ENCODE assay signal across 9 cellular contexts in the genomic region with DNA sequence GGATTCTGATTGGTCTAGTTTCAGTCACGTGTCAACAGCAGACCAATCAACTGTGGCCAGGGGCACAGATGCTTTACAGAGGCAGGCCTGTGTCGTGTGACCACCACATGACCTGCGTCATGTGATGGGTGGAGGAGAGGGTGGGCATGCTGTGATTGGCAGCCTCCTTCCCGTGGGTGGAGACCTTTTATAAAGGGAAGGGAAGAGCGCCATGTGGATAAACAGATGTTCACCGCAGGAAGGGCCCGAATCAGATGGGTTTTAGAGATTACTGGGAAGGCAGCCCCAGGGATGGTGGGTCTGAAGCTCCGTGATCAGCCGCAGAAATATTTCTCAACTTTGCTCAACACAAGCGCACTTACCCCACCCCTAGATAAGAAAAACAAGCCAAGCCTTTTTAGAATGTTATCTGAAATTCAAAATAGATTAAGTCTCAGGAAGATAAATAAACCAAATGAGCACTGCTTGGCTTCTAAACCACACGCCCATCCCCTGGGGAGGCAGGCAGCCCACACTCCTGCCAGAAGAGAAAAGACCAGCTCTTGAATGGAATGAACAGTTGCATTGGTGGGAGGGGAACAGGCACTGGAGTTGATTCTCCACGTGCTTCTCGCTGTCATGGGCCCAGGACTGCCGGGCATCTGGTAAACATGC. TPM values are rescaled to one million over a fixed set of nuclear protein-coding genes. Genes with fewer than 3 reads are reported as not detected.
A peak's percentile ranks its signal among the peaks of the same experiment; 100 is the strongest.
DNase-seq lines count a peak whose midpoint lies in the region; ATAC-seq and TF ChIP-seq lines count a peak whose summit lies in the region.
"Had no signal": no experiment of that assay in that cellular context is flagged by ENCODE, and none has a peak within 500 bp of the region (broad histone marks: within the 10 kb centered on the region; RNA-seq: fewer than 3 reads in every experiment).

No MANE protein-coding gene starts in this region.

- no peak overlapping the region for H4K8ac ChIP-seq in H9 (replicated peaks; ENCODE audit: insufficient read length, low read depth, low read length)

- H3K27me3 ChIP-seq in H9 (ENCODE audit: insufficient read depth, low read length) (no peaks in the 10 kb centered on the region), SK-N-SH (ENCODE audit: insufficient read depth) (no peaks in the 10 kb centered on the region), spleen (replicated peaks in 1 of 7) (no peaks in the 10 kb centered on the region)

- H3K9me2 ChIP-seq in SK-N-SH: no peaks in the 10 kb centered on the region

- no peak overlapping the region for H2AFZ ChIP-seq in H9 (ENCODE audit: low read length)
- no peak overlapping the region; the same call in 1 of the 2 replicates for H2AFZ ChIP-seq in SK-N-SH (ENCODE audit: low read depth)

- no peak for TF ChIP-seq CTCF in H9 (conservative IDR thresholded peaks at IDR 0.05)
- no peak for TF ChIP-seq CTCF in SK-N-SH (IDR thresholded peaks at IDR 0.05)
- no peak for TF ChIP-seq CTCF in glutamatergic neuron (IDR thresholded peaks at IDR 0.05; ENCODE audit: partially characterized antibody, unreplicated experiment)
- TF ChIP-seq CTCF in spleen (IDR thresholded peaks at IDR 0.05 in 8 of 11, conservative IDR thresholded peaks at IDR 0.05 in 3 of 11): no peak

- H3K23ac ChIP-seq in H9 (ENCODE audit: insufficient read length, low read depth, low read length): no peak overlapping the region

- no peak overlapping the region for H3T11ph ChIP-seq in H9 (ENCODE audit: low read length)

- peak; percentile 10; the same call in 1 of the 2 replicates for TF ChIP-seq RAD21 in SK-N-SH (IDR thresholded peaks at IDR 0.05; ENCODE audit: low read length)

- CTCF ChIA-PET in SK-N-SH (lab: Yijun Ruan, JAX): interaction anchor here (0.8 to 2.0 kb wide), 3 partner anchors 33 to 143 kb away, joined by 4 to 6 read pairs (median 4); no protein-coding TSS in a partner anchor

- ATAC-seq in GM19397 (IDR thresholded peaks at IDR 0.05; ENCODE audit: unreplicated experiment) (no peak), HG03159 (IDR thresholded peaks at IDR 0.05; ENCODE audit: unreplicated experiment) (no peak)

- H3K23me2 ChIP-seq in H9 (ENCODE audit: insufficient read length, low read depth, low read length, poor library complexity, severe bottlenecking): no peaks in the 10 kb centered on the region

- no peak overlapping the region for H3K56ac ChIP-seq in H9 (ENCODE audit: insufficient read length, low read depth, low read length)

- no peak overlapping the region for H3K14ac ChIP-seq in H9 (ENCODE audit: insufficient read depth, low read length)

- DNase-seq in H9 (peak; percentile 71), SK-N-SH (peak; percentile 92), glutamatergic neuron (peak; percentile 47), spleen (peak; percentile 77), cerebellar cortex (ENCODE audit: low spot score) (no peak), NCI-H748 (lab: John Stamatoyannopoulos, UW; ENCODE audit: unreplicated experiment) (no peak)
- DNase-seq: NCI-H2107 had no signal

- H3K36me3 ChIP-seq in SK-N-SH (replicated peaks in 1 of 2; ENCODE audit: control insufficient read depth in 1 of 2, insufficient read depth in 2 of 2, low read length in 1 of 2) (no peaks in the 10 kb centered on the region), spleen (peaks cover 0 to 5% (median 0%) of the 10 kb centered on the region in 6 donors)

- H3K27ac ChIP-seq in H9 (ENCODE audit: insufficient read length, low read depth, low read length): no peak overlapping the region
- peak overlapping the region in 1 of 2 experiments; percentile 90; a peak in 2 of 4 replicates for H3K27ac ChIP-seq in SK-N-SH (ENCODE audit: low read depth in 2 of 2, low read length in 1 of 2)
- peak overlapping the region in 7 of 8 donors; percentile 29 to 80 (median 72) for H3K27ac ChIP-seq in spleen

- no peak overlapping the region for H3K4me2 ChIP-seq in H9 (ENCODE audit: insufficient read depth, insufficient read length, low read length)
- no peak overlapping the region for H3K4me2 ChIP-seq in SK-N-SH

- no peak overlapping the region for H2BK15ac ChIP-seq in H9 (ENCODE audit: low read depth, low read length)

- no peak overlapping the region for H2BK120ac ChIP-seq in H9 (ENCODE audit: low read depth, low read length, poor library complexity, severe bottlenecking)

- TF ChIP-seq POLR2A in spleen (IDR thresholded peaks at IDR 0.05): no peak

- H2BK20ac ChIP-seq in H9 (ENCODE audit: low read depth, low read length, poor library complexity, severe bottlenecking): no peak overlapping the region

- H3K27me3 Mint-ChIP-seq in H9 (ENCODE audit: low read depth): peaks cover 42% of the 10 kb centered on the region
- H3K27me3 Mint-ChIP-seq in glutamatergic neuron (ENCODE audit: unreplicated experiment): peaks cover 11% of the 10 kb centered on the region

- H3K27ac Mint-ChIP-seq in H9 (no peak overlapping the region), glutamatergic neuron (ENCODE audit: unreplicated experiment) (peak overlapping the region; percentile 89)

- H3K9ac ChIP-seq in H9 (ENCODE audit: extremely low read depth, insufficient read length, low read length) (no peak overlapping the region), SK-N-SH (no peak overlapping the region)

- H3F3A ChIP-seq in SK-N-SH (replicated peaks; ENCODE audit: insufficient read depth): no peaks in the 10 kb centered on the region

- POLR2A ChIA-PET in SK-N-SH (lab: Yijun Ruan, JAX): no interaction called here

- H4K20me1 ChIP-seq in H9 (ENCODE audit: control insufficient read depth, insufficient read depth, insufficient read length): no peaks in the 10 kb centered on the region
- H4K20me1 ChIP-seq in SK-N-SH (ENCODE audit: insufficient read depth): no peaks in the 10 kb centered on the region

- H4K91ac ChIP-seq in H9 (ENCODE audit: insufficient read length, low read depth, low read length): no peak overlapping the region

- H3K4me3 ChIP-seq in SK-N-SH (ENCODE audit: low read depth in 2 of 2, low read length in 1 of 2) (no peak overlapping the region), spleen (no peak overlapping the region)

- no peaks in the 10 kb centered on the region for H3K79me1 ChIP-seq in H9 (ENCODE audit: insufficient read depth, low read depth, low read length, poor library complexity, severe bottlenecking)

- WGBS in H9 (ENCODE audit: extremely low coverage, insufficient read length, low lambda C conversion rate): no CpG with 5 or more reads among the region's 14 CpGs
- 69% methylated on average over 13 of the region's 14 CpGs for WGBS in SK-N-SH (ENCODE audit: low lambda C conversion rate)
- 35 to 42% (median 40%) methylated on average over 14 of the region's 14 CpGs for WGBS in spleen, 5 donors

- H3K4me1 ChIP-seq in H9 (ENCODE audit: insufficient read depth, low read length) (no peaks in the 10 kb centered on the region; the same call in 1 of the 2 replicates), SK-N-SH (ENCODE audit: control insufficient read depth in 1 of 2, insufficient read depth in 2 of 2, low read depth in 1 of 2, low read length in 1 of 2) (peaks cover 0 to 14% of the 10 kb centered on the region in 2 experiments; a peak in 1 of 4 replicates), spleen (peaks cover 7 to 41% (median 22%) of the 10 kb centered on the region in 6 donors)

- no peak overlapping the region for H2AK5ac ChIP-seq in H9 (ENCODE audit: insufficient read length, low read length)

- H3K36me3 Mint-ChIP-seq in H9 (ENCODE audit: insufficient read depth in 1 of 3, low read depth in 3 of 3) (no peaks in the 10 kb centered on the region; a peak in 1 of 7 replicates), glutamatergic neuron (ENCODE audit: unreplicated experiment) (no peaks in the 10 kb centered on the region)

- no peak overlapping the region for H3K18ac ChIP-seq in H9 (ENCODE audit: insufficient read length, low read depth, low read length)

- H3K4me3 Mint-ChIP-seq in H9 (no peak overlapping the region), glutamatergic neuron (ENCODE audit: unreplicated experiment) (peak overlapping the region; percentile 28)

- H3K9me3 ChIP-seq in H9 (ENCODE audit: control insufficient read depth, low read depth, low read length): no peaks in the 10 kb centered on the region
- no peaks in the 10 kb centered on the region for H3K9me3 ChIP-seq in SK-N-SH
- H3K9me3 ChIP-seq in spleen: no peaks in the 10 kb centered on the region

- no peaks in the 10 kb centered on the region for H3K9me3 Mint-ChIP-seq in H9
- H3K9me3 Mint-ChIP-seq in glutamatergic neuron (ENCODE audit: unreplicated experiment): peaks cover 8% of the 10 kb centered on the region

- H4K5ac ChIP-seq in H9 (ENCODE audit: insufficient read length, low read depth, low read length): no peak overlapping the region

- intact Hi-C loops in spleen (cut with DNase I; ENCODE audit: low total_unique reads): no loop called here

- no peak overlapping the region for H2BK12ac ChIP-seq in H9 (ENCODE audit: insufficient read length, low read depth, low read length)

- peaks cover 34 to 48% of the 10 kb centered on the region in 2 experiments for H3K4me1 Mint-ChIP-seq in H9
- peaks cover 24% of the 10 kb centered on the region for H3K4me1 Mint-ChIP-seq in glutamatergic neuron (ENCODE audit: low read depth, unreplicated experiment)

- H2BK5ac ChIP-seq in H9 (ENCODE audit: insufficient read length, low read length): no peak overlapping the region

- TF ChIP-seq EP300 in SK-N-SH (IDR thresholded peaks at IDR 0.05; ENCODE audit: borderline replicate concordance in 1 of 2, low read depth in 1 of 2, low read length in 1 of 2): peak in 1 of 2 experiments; percentile 67; a peak in 1 of 4 replicates

- H3K79me2 ChIP-seq in H9 (ENCODE audit: insufficient read depth, low read length): no peaks in the 10 kb centered on the region
- no peaks in the 10 kb centered on the region for H3K79me2 ChIP-seq in SK-N-SH (ENCODE audit: insufficient read depth)

- no peak overlapping the region for H3K4ac ChIP-seq in H9 (ENCODE audit: low read depth, low read length)

TF ChIP-seq in SK-N-SH, 30 proteins besides CTCF, POLR2A, EP300 and RAD21 (continues in another document):
- no peak for TF ChIP-seq SMC3 (IDR thresholded peaks at IDR 0.05; ENCODE audit: low read depth, low read length)
- TF ChIP-seq FOSL2 (IDR thresholded peaks at IDR 0.05; ENCODE audit: borderline replicate concordance, low read depth): no peak
- TF ChIP-seq, protein P1, sequence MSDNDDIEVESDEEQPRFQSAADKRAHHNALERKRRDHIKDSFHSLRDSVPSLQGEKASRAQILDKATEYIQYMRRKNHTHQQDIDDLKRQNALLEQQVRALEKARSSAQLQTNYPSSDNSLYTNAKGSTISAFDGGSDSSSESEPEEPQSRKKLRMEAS (IDR thresholded peaks at IDR 0.05; ENCODE audit: low read depth): no peak

RNA-seq across cellular contexts. Expression of gene ROPN1L, which starts 43.6 kb away (rescaled TPM):
- total RNA-seq in H9 (2021) (0.37 TPM in 1 of 2 replicates, not detected in the other), glutamatergic neuron (ENCODE audit: unreplicated experiment) (not detected), spleen (10 to 100 TPM in 5 of 7 donors, 1 to 10 TPM in 2; 7.5 to 27.9 (median 15.7) TPM)
- polyA plus RNA-seq in SK-N-SH (2012; rRNA removed) (0.31 and 0.58 TPM in 2 replicates), spleen (1 to 10 TPM; 2.0 to 7.7 (median 2.4) TPM)
- 0.39 and 0.45 TPM in 2 replicates for polyA plus RNA-seq in SK-N-SH (2012; cell fraction: cytosol; rRNA removed)
- polyA plus RNA-seq in SK-N-SH (2012; cell fraction: nucleus; rRNA removed): 0.53 and 0.70 TPM in 2 replicates

Comparison
In these comparisons a context has a peak if more than half of its experiments do, and no peak if none do; other contexts are left out.
1. DNase-seq: peak in H9 (single experiment), SK-N-SH (single experiment), glutamatergic neuron (single experiment) and spleen (single experiment); none in cerebellar cortex (single experiment) and NCI-H748 (single experiment).